Comparison of ENCODE assay signal across 1 cellular context in genomic region chr11:28107726-28108618, GRCh38.
TF ChIP-seq lines count a peak whose summit lies in the region.

Gene KIF18A (minus strand): TSS chr11:28108156. CDS start chr11:28097947, 10,209 bp downstream.
Gene METTL15 (plus strand): TSS chr11:28108388. CDS start chr11:28113335, 4,947 bp downstream.

TF ChIP-seq in K562, 482 proteins besides CTCF, POLR2A, EP300 and RAD21 (continued from another document):
- TF ChIP-seq HSF4 (CRISPR knock-in tag; IDR thresholded peaks at IDR 0.05; ENCODE audit: borderline replicate concordance) (no peak), ELF1 (tag; IDR thresholded peaks at IDR 0.05) (peak; percentile 63)
